In genomic region chr2:16952805-16953204, GRCh38 we compare ENCODE assay signal across 36 cellular contexts.
"Had no signal": no experiment of that assay in that cellular context is flagged by ENCODE, and none has a peak within 500 bp of the region (broad histone marks: within the 10 kb centered on the region; RNA-seq: fewer than 3 reads in every experiment).

No MANE protein-coding gene starts in this region.

- DNase-seq: activated B cell treated with CpG ODN at 0.5 μM for 24 hours; activated CD4-positive, alpha-beta memory T cell treated with anti-CD3 and anti-CD28 coated beads for 36 hours; activated CD4-positive, alpha-beta T cell treated with anti-CD3 and anti-CD28 coated beads for 4 hours; activated CD4-positive, alpha-beta T cell treated with anti-CD3 and anti-CD28 coated beads, Interleukin-2, amount 10 ng/mL, durations not matched to agents 24 days and 14 days; activated CD4-positive, alpha-beta T cell treated with anti-CD3 and anti-CD28 coated beads, Interleukin-2, amount 50 U/mL, for 1 hour; activated CD4-positive, alpha-beta T cell treated with anti-CD3 and anti-CD28 coated beads, Interleukin-2, amount 50 U/mL, for 4 hours; activated CD4-positive, CD25-positive, alpha-beta regulatory T cell treated with anti-CD3 and anti-CD28 coated beads, Interleukin-2, amount 50 U/mL, for 72 hours; activated CD8-positive, alpha-beta memory T cell treated with anti-CD3 and anti-CD28 coated beads, Interleukin-2, amount 50 U/mL, for 4 hours; activated CD8-positive, alpha-beta T cell treated with anti-CD3 and anti-CD28 coated beads for 36 hours; activated gamma-delta T cell; activated naive CD4-positive, alpha-beta T cell treated with anti-CD3 and anti-CD28 coated beads, Interleukin-2, amount 10 ng/mL, durations not matched to agents 7 days and 5 days; activated naive CD4-positive, alpha-beta T cell treated with Interleukin-2 at 50 U/mL for 16 hours; activated naive CD8-positive, alpha-beta T cell treated with anti-CD3 and anti-CD28 coated beads for 36 hours; activated T-cell treated with anti-CD3 and anti-CD28 coated beads for 4 hours; activated T-cell treated with anti-CD3 and anti-CD28 coated beads, Interleukin-2, amount 50 U/mL, for 1 hour; activated T-cell treated with anti-CD3 and anti-CD28 coated beads, Interleukin-2, amount 50 U/mL, for 4 hours; activated T-cell treated with anti-CD3 and anti-CD28 coated beads, Interleukin-2, amount 50 U/mL, for 72 hours; adrenal gland; amniotic stem cell; aorta; body of pancreas; brain microvascular endothelial cell; central memory CD4-positive, alpha-beta T cell; SW 1271; T-helper 1 cell; T-helper 2 cell; T-helper 9 cell had no signal

- H3K27me3 Mint-ChIP-seq: activated B cell treated with CpG ODN at 0.5 μM for 24 hours; activated CD4-positive, alpha-beta memory T cell treated with anti-CD3 and anti-CD28 coated beads for 36 hours; activated CD4-positive, alpha-beta T cell treated with anti-CD3 and anti-CD28 coated beads, Interleukin-2, amount 10 ng/mL, durations not matched to agents 24 days and 14 days; activated CD8-positive, alpha-beta T cell treated with anti-CD3 and anti-CD28 coated beads for 36 hours; activated naive CD4-positive, alpha-beta T cell treated with anti-CD3 and anti-CD28 coated beads, Interleukin-2, amount 10 ng/mL, durations not matched to agents 7 days and 5 days; activated naive CD8-positive, alpha-beta T cell treated with anti-CD3 and anti-CD28 coated beads for 36 hours; activated T-helper 17 cell treated with anti-CD3 and anti-CD28 coated beads, Interleukin-2, amount 50 U/mL, for 72 hours had no signal

- H3K27ac ChIP-seq: adrenal gland, body of pancreas, brain microvascular endothelial cell, breast epithelium, VCaP had no signal

- H3K9me3 Mint-ChIP-seq: activated B cell treated with CpG ODN at 0.5 μM for 24 hours; activated CD4-positive, alpha-beta T cell treated with anti-CD3 and anti-CD28 coated beads, Interleukin-2, amount 10 ng/mL, durations not matched to agents 24 days and 14 days; activated naive CD4-positive, alpha-beta T cell treated with anti-CD3 and anti-CD28 coated beads, Interleukin-2, amount 10 ng/mL, durations not matched to agents 7 days and 5 days; activated naive CD8-positive, alpha-beta T cell treated with anti-CD3 and anti-CD28 coated beads for 36 hours; activated T-helper 1 cell treated with anti-CD3 and anti-CD28 coated beads, Interleukin-12 subunit alpha, Interleukin-12 subunit beta, Interleukin-2, Interleukin-4 antibody, amounts not matched to agents 30 ng/mL and 10 ng/mL and 1 ng/mL, durations not matched to agents 14 hours and 24 hours and 36 hours; T-helper 1 cell treated with Interleukin-12 subunit alpha and Interleukin-12 subunit beta and Interleukin-4 antibody, amounts not matched to agents 30 μg/mL and 1 μg/mL, for 36 hours; T-helper 2 cell treated with Interferon-gamma antibody and Interleukin-4, amounts not matched to agents 5 μg/mL and 100 μg/mL, for 36 hours had no signal

- FAIRE-seq: astrocyte, TTC549 had no signal

- H3K36me3 Mint-ChIP-seq: activated CD4-positive, alpha-beta memory T cell treated with anti-CD3 and anti-CD28 coated beads for 36 hours; activated naive CD4-positive, alpha-beta T cell treated with anti-CD3 and anti-CD28 coated beads, Interleukin-2, amount 10 ng/mL, durations not matched to agents 7 days and 5 days; activated naive CD8-positive, alpha-beta T cell treated with anti-CD3 and anti-CD28 coated beads for 36 hours had no signal

- H3K4me3 Mint-ChIP-seq: activated B cell treated with CpG ODN at 0.5 μM for 24 hours; activated CD4-positive, alpha-beta memory T cell treated with anti-CD3 and anti-CD28 coated beads for 36 hours; activated CD4-positive, alpha-beta T cell treated with anti-CD3 and anti-CD28 coated beads, Interleukin-2, amount 10 ng/mL, durations not matched to agents 24 days and 14 days; activated CD8-positive, alpha-beta T cell treated with anti-CD3 and anti-CD28 coated beads for 36 hours; activated naive CD4-positive, alpha-beta T cell treated with anti-CD3 and anti-CD28 coated beads, Interleukin-2, amount 10 ng/mL, durations not matched to agents 7 days and 5 days; activated naive CD8-positive, alpha-beta T cell treated with anti-CD3 and anti-CD28 coated beads for 36 hours; activated T-cell treated with anti-CD3 and anti-CD28 coated beads, Interleukin-2, amount 50 U/mL, for 4 hours; activated T-cell treated with anti-CD3 and anti-CD28 coated beads, Interleukin-2, amount 50 U/mL, for 72 hours; activated T-helper 1 cell treated with anti-CD3 and anti-CD28 coated beads, Interleukin-12 subunit alpha, Interleukin-12 subunit beta, Interleukin-2, Interleukin-4 antibody, amounts not matched to agents 30 ng/mL and 10 ng/mL and 1 ng/mL, durations not matched to agents 14 hours and 24 hours and 36 hours; activated T-helper 17 cell treated with anti-CD3 and anti-CD28 coated beads, Interleukin-2, amount 50 U/mL, for 72 hours; T-helper 1 cell treated with Interleukin-12 subunit alpha and Interleukin-12 subunit beta and Interleukin-4 antibody, amounts not matched to agents 30 μg/mL and 1 μg/mL, for 36 hours; T-helper 2 cell treated with Interferon-gamma antibody and Interleukin-4, amounts not matched to agents 5 μg/mL and 100 μg/mL, for 36 hours had no signal

- ATAC-seq: activated CD8-positive, alpha-beta T cell treated with anti-CD3 and anti-CD28 coated beads for 36 hours; activated naive CD4-positive, alpha-beta T cell treated with anti-CD3 and anti-CD28 coated beads, Interleukin-2, amount 50 U/mL, for 72 hours; activated T-cell treated with anti-CD3 and anti-CD28 coated beads, Interleukin-2, amount 50 U/mL, for 4 hours; activated T-cell treated with anti-CD3 and anti-CD28 coated beads, Interleukin-2, amount 50 U/mL, for 72 hours; activated T-helper 17 cell treated with anti-CD3 and anti-CD28 coated beads, Interleukin-2, amount 50 U/mL, for 72 hours; body of pancreas had no signal

- H3K9me3 ChIP-seq: adrenal gland, body of pancreas, breast epithelium had no signal

- H3K27ac Mint-ChIP-seq: activated CD4-positive, alpha-beta memory T cell treated with anti-CD3 and anti-CD28 coated beads for 36 hours; activated CD4-positive, alpha-beta T cell treated with anti-CD3 and anti-CD28 coated beads, Interleukin-2, amount 10 ng/mL, durations not matched to agents 24 days and 14 days; activated CD8-positive, alpha-beta T cell treated with anti-CD3 and anti-CD28 coated beads for 36 hours; activated naive CD4-positive, alpha-beta T cell treated with anti-CD3 and anti-CD28 coated beads, Interleukin-2, amount 10 ng/mL, durations not matched to agents 7 days and 5 days; activated naive CD4-positive, alpha-beta T cell treated with anti-CD3 and anti-CD28 coated beads, Interleukin-2, amount 50 U/mL, for 72 hours; activated naive CD8-positive, alpha-beta T cell treated with anti-CD3 and anti-CD28 coated beads for 36 hours; activated T-cell treated with anti-CD3 and anti-CD28 coated beads, Interleukin-2, amount 50 U/mL, for 72 hours; activated T-helper 1 cell treated with anti-CD3 and anti-CD28 coated beads, Interleukin-12 subunit alpha, Interleukin-12 subunit beta, Interleukin-2, Interleukin-4 antibody, amounts not matched to agents 30 ng/mL and 10 ng/mL and 1 ng/mL, durations not matched to agents 14 hours and 24 hours and 36 hours; activated T-helper 17 cell treated with anti-CD3 and anti-CD28 coated beads, Interleukin-2, amount 50 U/mL, for 72 hours; T-helper 1 cell treated with Interleukin-12 subunit alpha and Interleukin-12 subunit beta and Interleukin-4 antibody, amounts not matched to agents 30 μg/mL and 1 μg/mL, for 36 hours; T-helper 2 cell treated with Interferon-gamma antibody and Interleukin-4, amounts not matched to agents 5 μg/mL and 100 μg/mL, for 36 hours had no signal

- H3K4me1 ChIP-seq: adrenal gland, body of pancreas, breast epithelium had no signal

- H3K4me1 Mint-ChIP-seq: activated CD4-positive, alpha-beta T cell treated with anti-CD3 and anti-CD28 coated beads, Interleukin-2, amount 10 ng/mL, durations not matched to agents 24 days and 14 days; activated naive CD4-positive, alpha-beta T cell treated with anti-CD3 and anti-CD28 coated beads, Interleukin-2, amount 10 ng/mL, durations not matched to agents 7 days and 5 days; activated naive CD8-positive, alpha-beta T cell treated with anti-CD3 and anti-CD28 coated beads for 36 hours; activated T-helper 17 cell treated with anti-CD3 and anti-CD28 coated beads, Interleukin-2, amount 50 U/mL, for 72 hours had no signal

- H3K4me3 ChIP-seq: adrenal gland, body of pancreas, breast epithelium had no signal

- H3K36me3 ChIP-seq: adrenal gland, brain microvascular endothelial cell, breast epithelium had no signal

- H3K27me3 ChIP-seq: adrenal gland, body of pancreas, brain microvascular endothelial cell, breast epithelium had no signal
